ENCODE assay signal across 34 cellular contexts in the genomic region with DNA sequence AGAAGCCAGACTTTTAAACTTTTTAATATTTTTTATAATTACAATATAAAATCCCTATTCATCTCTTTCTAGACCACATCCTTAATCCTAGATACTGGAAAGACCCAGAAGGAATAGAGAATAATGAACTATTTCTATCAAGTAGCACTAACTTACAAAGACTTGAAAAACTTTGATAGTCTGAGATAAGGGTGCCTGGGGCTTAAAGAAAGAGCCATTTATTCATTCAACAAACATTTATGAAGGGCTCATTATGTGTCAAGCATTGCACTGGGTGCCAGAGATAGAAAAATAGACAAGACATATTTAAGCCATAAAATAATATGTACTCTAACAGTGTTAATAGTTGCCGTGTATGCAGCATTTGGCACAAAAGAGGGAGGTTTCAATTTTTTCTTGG.
"Had no signal": no experiment of that assay in that cellular context is flagged by ENCODE, and none has a peak within 500 bp of the region (broad histone marks: within the 10 kb centered on the region; RNA-seq: fewer than 3 reads in every experiment).

No MANE protein-coding gene starts in this region.

- H3K27ac Mint-ChIP-seq: activated CD4-positive, alpha-beta memory T cell treated with anti-CD3 and anti-CD28 coated beads, Interleukin-2, amount 10 ng/mL, durations not matched to agents 7 days and 5 days; activated CD8-positive, alpha-beta memory T cell treated with anti-CD3 and anti-CD28 coated beads, Interleukin-2, amount 10 ng/mL, durations not matched to agents 7 days and 5 days; activated naive CD8-positive, alpha-beta T cell treated with anti-CD3 and anti-CD28 coated beads for 36 hours; activated T-cell treated with anti-CD3 and anti-CD28 coated beads, Interleukin-2, amount 50 U/mL, for 72 hours; activated T-helper 17 cell treated with anti-CD3 and anti-CD28 coated beads, Interleukin-2, amount 50 U/mL, for 72 hours had no signal

- H3K27me3 Mint-ChIP-seq: activated CD4-positive, alpha-beta memory T cell treated with anti-CD3 and anti-CD28 coated beads, Interleukin-2, amount 10 ng/mL, durations not matched to agents 7 days and 5 days had no signal

- DNase-seq: activated CD4-positive, alpha-beta memory T cell treated with anti-CD3 and anti-CD28 coated beads, Interleukin-2, amount 10 ng/mL, durations not matched to agents 7 days and 5 days; activated CD4-positive, alpha-beta T cell treated with anti-CD3 and anti-CD28 coated beads for 1 hour; activated CD4-positive, alpha-beta T cell treated with anti-CD3 and anti-CD28 coated beads for 48 hours; activated CD4-positive, CD25-positive, alpha-beta regulatory T cell; activated CD8-positive, alpha-beta memory T cell treated with anti-CD3 and anti-CD28 coated beads for 24 hours; activated CD8-positive, alpha-beta memory T cell treated with anti-CD3 and anti-CD28 coated beads, Interleukin-2, amount 10 ng/mL, durations not matched to agents 7 days and 5 days; activated CD8-positive, alpha-beta memory T cell treated with anti-CD3 and anti-CD28 coated beads, Interleukin-2, amount 50 U/mL, for 48 hours; activated effector memory CD4-positive, alpha-beta T cell treated with anti-CD3 and anti-CD28 coated beads, Interleukin-2, amount 50 U/mL, for 16 hours; activated naive CD4-positive, alpha-beta T cell; activated naive CD4-positive, alpha-beta T cell treated with anti-CD3 and anti-CD28 coated beads, Interleukin-2, amount 50 U/mL, for 16 hours; activated naive CD8-positive, alpha-beta T cell treated with anti-CD3 and anti-CD28 coated beads for 36 hours; activated T-cell treated with anti-CD3 and anti-CD28 coated beads, Interleukin-2, amount 50 U/mL, for 1 hour; activated T-cell treated with anti-CD3 and anti-CD28 coated beads, Interleukin-2, amount 50 U/mL, for 72 hours; amniotic stem cell; aorta; brain microvascular endothelial cell; Kasumi-1; KG1; MG63; NCI-H1048; NCI-H1105 treated with DMSO at 0.1 percent for 48 hours; NCI-H1436; NCI-H1694; NCI-H1930; NCI-H2081 treated with DMSO at 0.1 percent for 48 hours; NCI-H345; NCI-H524 treated with DMSO at 0.1 percent for 48 hours; SHP77; SJCRH30; T1000; WERI-Rb-1 had no signal

- H3K36me3 ChIP-seq: brain microvascular endothelial cell, MG63, SJCRH30, WERI-Rb-1 had no signal

- ATAC-seq: activated CD8-positive, alpha-beta memory T cell treated with anti-CD3 and anti-CD28 coated beads, Interleukin-2, amount 10 ng/mL, durations not matched to agents 7 days and 5 days; activated T-cell treated with anti-CD3 and anti-CD28 coated beads, Interleukin-2, amount 50 U/mL, for 72 hours; activated T-helper 17 cell treated with anti-CD3 and anti-CD28 coated beads, Interleukin-2, amount 50 U/mL, for 72 hours; Panc1 had no signal

- H3K4me3 Mint-ChIP-seq: activated CD4-positive, alpha-beta memory T cell treated with anti-CD3 and anti-CD28 coated beads, Interleukin-2, amount 10 ng/mL, durations not matched to agents 7 days and 5 days; activated CD8-positive, alpha-beta memory T cell treated with anti-CD3 and anti-CD28 coated beads, Interleukin-2, amount 10 ng/mL, durations not matched to agents 7 days and 5 days; activated naive CD8-positive, alpha-beta T cell treated with anti-CD3 and anti-CD28 coated beads for 36 hours; activated T-cell treated with anti-CD3 and anti-CD28 coated beads, Interleukin-2, amount 50 U/mL, for 72 hours; activated T-helper 17 cell treated with anti-CD3 and anti-CD28 coated beads, Interleukin-2, amount 50 U/mL, for 72 hours had no signal

- H3K27ac ChIP-seq: brain microvascular endothelial cell, SJCRH30, SK-N-MC, WERI-Rb-1 had no signal

- H3K4me1 Mint-ChIP-seq: activated CD4-positive, alpha-beta memory T cell treated with anti-CD3 and anti-CD28 coated beads, Interleukin-2, amount 10 ng/mL, durations not matched to agents 7 days and 5 days; activated CD8-positive, alpha-beta memory T cell treated with anti-CD3 and anti-CD28 coated beads, Interleukin-2, amount 10 ng/mL, durations not matched to agents 7 days and 5 days; activated naive CD8-positive, alpha-beta T cell treated with anti-CD3 and anti-CD28 coated beads for 36 hours; activated T-helper 17 cell treated with anti-CD3 and anti-CD28 coated beads, Interleukin-2, amount 50 U/mL, for 72 hours had no signal

- H3K4me3 ChIP-seq: MG63, SJCRH30, SK-N-MC had no signal

- H3K9me3 ChIP-seq: MG63, SJCRH30 had no signal

- H3K27me3 ChIP-seq: brain microvascular endothelial cell, MG63, SJCRH30 had no signal

- H3K36me3 Mint-ChIP-seq: activated CD8-positive, alpha-beta memory T cell treated with anti-CD3 and anti-CD28 coated beads, Interleukin-2, amount 10 ng/mL, durations not matched to agents 7 days and 5 days; activated naive CD8-positive, alpha-beta T cell treated with anti-CD3 and anti-CD28 coated beads for 36 hours had no signal

- H3K9me3 Mint-ChIP-seq: activated CD4-positive, alpha-beta memory T cell treated with anti-CD3 and anti-CD28 coated beads, Interleukin-2, amount 10 ng/mL, durations not matched to agents 7 days and 5 days; activated naive CD8-positive, alpha-beta T cell treated with anti-CD3 and anti-CD28 coated beads for 36 hours; activated T-helper 17 cell treated with anti-CD3 and anti-CD28 coated beads, Interleukin-2, amount 50 U/mL, for 72 hours had no signal

- H3K4me1 ChIP-seq: SJCRH30 had no signal
